34 cellular contexts compared by ENCODE assay signal in genomic region chr1:35466120-35466519, GRCh38.
"Had no signal": no experiment of that assay in that cellular context is flagged by ENCODE, and none has a peak within 500 bp of the region (broad histone marks: within the 10 kb centered on the region; RNA-seq: fewer than 3 reads in every experiment).

No MANE protein-coding gene starts in this region.

- H3K4me1 ChIP-seq: adrenal gland, body of pancreas had no signal

- ATAC-seq: activated CD4-positive, alpha-beta T cell treated with anti-CD3 and anti-CD28 coated beads for 36 hours; activated CD8-positive, alpha-beta memory T cell treated with anti-CD3 and anti-CD28 coated beads, Interleukin-2, amount 10 ng/mL, durations not matched to agents 7 days and 5 days; activated CD8-positive, alpha-beta T cell treated with anti-CD3 and anti-CD28 coated beads, Interleukin-2, amount 10 ng/mL, durations not matched to agents 7 days and 5 days; activated naive CD8-positive, alpha-beta T cell treated with anti-CD3 and anti-CD28 coated beads, Interleukin-2, amount 50 U/mL, for 24 hours; body of pancreas; T-helper 17 cell had no signal

- H3K27ac ChIP-seq: adrenal gland, body of pancreas, coronary artery, epithelial cell of prostate, WERI-Rb-1 had no signal

- H3K27me3 Mint-ChIP-seq: activated B cell treated with CpG ODN at 0.5 μM for 24 hours; activated CD4-positive, alpha-beta memory T cell treated with anti-CD3 and anti-CD28 coated beads for 36 hours; activated CD4-positive, alpha-beta T cell treated with anti-CD3 and anti-CD28 coated beads for 36 hours; activated CD4-positive, alpha-beta T cell treated with anti-CD3 and anti-CD28 coated beads, Interleukin-2, amount 10 ng/mL, durations not matched to agents 24 days and 14 days; activated CD8-positive, alpha-beta memory T cell treated with anti-CD3 and anti-CD28 coated beads, Interleukin-2, amount 10 ng/mL, durations not matched to agents 7 days and 5 days; activated naive CD4-positive, alpha-beta T cell treated with anti-CD3 and anti-CD28 coated beads, Interleukin-2, amount 50 U/mL, for 24 hours; activated naive CD8-positive, alpha-beta T cell treated with anti-CD3 and anti-CD28 coated beads for 36 hours; activated naive CD8-positive, alpha-beta T cell treated with anti-CD3 and anti-CD28 coated beads, Interleukin-2, amount 50 U/mL, for 24 hours; dendritic cell treated with granulocyte-macrophage colony-stimulating factor and Interleukin-4, amounts not matched to agents 40 ng/mL and 50 ng/mL, for 4 days; T-helper 17 cell had no signal

- H3K4me3 ChIP-seq: adrenal gland, body of pancreas, coronary artery, dorsolateral prefrontal cortex had no signal

- H3K9me3 ChIP-seq: adrenal gland, body of pancreas had no signal

- H3K4me3 Mint-ChIP-seq: activated B cell treated with CpG ODN at 0.5 μM for 24 hours; activated CD4-positive, alpha-beta memory T cell treated with anti-CD3 and anti-CD28 coated beads for 36 hours; activated CD4-positive, alpha-beta T cell treated with anti-CD3 and anti-CD28 coated beads for 36 hours; activated CD4-positive, alpha-beta T cell treated with anti-CD3 and anti-CD28 coated beads, Interleukin-2, amount 10 ng/mL, durations not matched to agents 24 days and 14 days; activated CD8-positive, alpha-beta memory T cell treated with anti-CD3 and anti-CD28 coated beads, Interleukin-2, amount 10 ng/mL, durations not matched to agents 7 days and 5 days; activated CD8-positive, alpha-beta T cell treated with anti-CD3 and anti-CD28 coated beads, Interleukin-2, amount 10 ng/mL, durations not matched to agents 7 days and 5 days; activated naive CD4-positive, alpha-beta T cell treated with anti-CD3 and anti-CD28 coated beads for 36 hours; activated naive CD4-positive, alpha-beta T cell treated with anti-CD3 and anti-CD28 coated beads, Interleukin-2, amount 50 U/mL, for 24 hours; activated naive CD8-positive, alpha-beta T cell treated with anti-CD3 and anti-CD28 coated beads for 36 hours; activated naive CD8-positive, alpha-beta T cell treated with anti-CD3 and anti-CD28 coated beads, Interleukin-2, amount 50 U/mL, for 24 hours; activated T-helper 1 cell treated with anti-CD3 and anti-CD28 coated beads, Interleukin-12 subunit alpha, Interleukin-12 subunit beta, Interleukin-2, Interleukin-4 antibody, amounts not matched to agents 30 ng/mL and 10 ng/mL and 1 ng/mL, durations not matched to agents 14 hours and 24 hours and 36 hours; dendritic cell treated with granulocyte-macrophage colony-stimulating factor and Interleukin-4, amounts not matched to agents 40 ng/mL and 50 ng/mL, for 4 days; T-helper 17 cell; T-helper 2 cell treated with Interferon-gamma antibody and Interleukin-4, amounts not matched to agents 5 μg/mL and 100 μg/mL, for 36 hours had no signal

- H3K4me1 Mint-ChIP-seq: activated B cell treated with CpG ODN at 0.5 μM for 24 hours had no signal

- H3K27me3 ChIP-seq: adrenal gland, body of pancreas, dorsolateral prefrontal cortex had no signal

- H3K27ac Mint-ChIP-seq: activated B cell treated with CpG ODN at 0.5 μM for 24 hours; activated CD4-positive, alpha-beta memory T cell treated with anti-CD3 and anti-CD28 coated beads for 36 hours; activated CD4-positive, alpha-beta T cell treated with anti-CD3 and anti-CD28 coated beads for 36 hours; activated CD4-positive, alpha-beta T cell treated with anti-CD3 and anti-CD28 coated beads, Interleukin-2, amount 10 ng/mL, durations not matched to agents 24 days and 14 days; activated CD8-positive, alpha-beta memory T cell treated with anti-CD3 and anti-CD28 coated beads, Interleukin-2, amount 10 ng/mL, durations not matched to agents 7 days and 5 days; activated CD8-positive, alpha-beta T cell treated with anti-CD3 and anti-CD28 coated beads, Interleukin-2, amount 10 ng/mL, durations not matched to agents 7 days and 5 days; activated naive CD4-positive, alpha-beta T cell treated with anti-CD3 and anti-CD28 coated beads for 36 hours; activated naive CD4-positive, alpha-beta T cell treated with anti-CD3 and anti-CD28 coated beads, Interleukin-2, amount 50 U/mL, for 24 hours; activated naive CD8-positive, alpha-beta T cell treated with anti-CD3 and anti-CD28 coated beads for 36 hours; activated naive CD8-positive, alpha-beta T cell treated with anti-CD3 and anti-CD28 coated beads, Interleukin-2, amount 50 U/mL, for 24 hours; activated T-helper 1 cell treated with anti-CD3 and anti-CD28 coated beads, Interleukin-12 subunit alpha, Interleukin-12 subunit beta, Interleukin-2, Interleukin-4 antibody, amounts not matched to agents 30 ng/mL and 10 ng/mL and 1 ng/mL, durations not matched to agents 14 hours and 24 hours and 36 hours; activated T-helper 2 cell treated with anti-CD3 and anti-CD28 coated beads, Interferon-gamma antibody, Interleukin-2, Interleukin-4, amounts not matched to agents 10 μg/mL and 5 μg/mL and 100 μg/mL, durations not matched to agents 14 hours and 24 hours and 36 hours; dendritic cell treated with granulocyte-macrophage colony-stimulating factor and Interleukin-4, amounts not matched to agents 40 ng/mL and 50 ng/mL, for 4 days; T-helper 17 cell; T-helper 2 cell treated with Interferon-gamma antibody and Interleukin-4, amounts not matched to agents 5 μg/mL and 100 μg/mL, for 36 hours had no signal

- DNase-seq: activated B cell treated with CpG ODN at 0.5 μM for 24 hours; activated CD4-positive, alpha-beta memory T cell treated with anti-CD3 and anti-CD28 coated beads for 36 hours; activated CD4-positive, alpha-beta T cell treated with anti-CD3 and anti-CD28 coated beads for 36 hours; activated CD4-positive, alpha-beta T cell treated with anti-CD3 and anti-CD28 coated beads, Interleukin-2, amount 10 ng/mL, durations not matched to agents 24 days and 14 days; activated CD4-positive, CD25-positive, alpha-beta regulatory T cell treated with anti-CD3 and anti-CD28 coated beads, Interleukin-2, amount 50 U/mL, for 72 hours; activated CD8-positive, alpha-beta memory T cell treated with anti-CD3 and anti-CD28 coated beads, Interleukin-2, amount 10 ng/mL, durations not matched to agents 7 days and 5 days; activated CD8-positive, alpha-beta memory T cell treated with anti-CD3 and anti-CD28 coated beads, Interleukin-2, amount 50 U/mL, for 4 hours; activated CD8-positive, alpha-beta T cell treated with anti-CD3 and anti-CD28 coated beads, Interleukin-2, amount 10 ng/mL, durations not matched to agents 7 days and 5 days; activated effector memory CD4-positive, alpha-beta T cell treated with anti-CD3 and anti-CD28 coated beads, Interleukin-2, amount 50 U/mL, for 16 hours; activated naive CD4-positive, alpha-beta T cell treated with anti-CD3 and anti-CD28 coated beads for 36 hours; activated naive CD8-positive, alpha-beta T cell treated with anti-CD3 and anti-CD28 coated beads for 36 hours; activated naive CD8-positive, alpha-beta T cell treated with anti-CD3 and anti-CD28 coated beads, Interleukin-2, amount 50 U/mL, for 24 hours; activated T-cell treated with anti-CD3 and anti-CD28 coated beads, Interleukin-2, amount 50 U/mL, for 1 hour; activated T-cell treated with anti-CD3 and anti-CD28 coated beads, Interleukin-2, amount 50 U/mL, for 48 hours; adrenal gland; amygdala; aorta; body of pancreas; central memory CD4-positive, alpha-beta T cell; dorsolateral prefrontal cortex; effector memory CD4-positive, alpha-beta T cell; foreskin fibroblast; head of caudate nucleus; T-helper 1 cell; T-helper 17 cell; T1000; WERI-Rb-1 had no signal

- H3K9me3 Mint-ChIP-seq: activated naive CD8-positive, alpha-beta T cell treated with anti-CD3 and anti-CD28 coated beads for 36 hours; activated naive CD8-positive, alpha-beta T cell treated with anti-CD3 and anti-CD28 coated beads, Interleukin-2, amount 50 U/mL, for 24 hours had no signal
